In genomic region chr15:58179741-58180381, GRCh38 we compare ENCODE assay signal across 24 cellular contexts. TPM values are rescaled to one million over a fixed set of nuclear protein-coding genes. Genes with fewer than 3 reads are reported as not detected.
A peak's percentile ranks its signal among the peaks of the same experiment; 100 is the strongest.
DNase-seq lines count a peak whose midpoint lies in the region; ATAC-seq, FAIRE-seq and TF ChIP-seq lines count a peak whose summit lies in the region.
"Had no signal": no experiment of that assay in that cellular context is flagged by ENCODE, and none has a peak within 500 bp of the region (broad histone marks: within the 10 kb centered on the region; RNA-seq: fewer than 3 reads in every experiment).

No MANE protein-coding gene starts in this region.

- H2BK5ac ChIP-seq in IMR-90 (ENCODE audit: low read depth, low read length, poor library complexity, severe bottlenecking): no peak overlapping the region

- no peak for TF ChIP-seq POLR2A in IMR-90 (IDR thresholded peaks at IDR 0.05; ENCODE audit: low read depth, low read length)

- no peaks in the 10 kb centered on the region for H3K79me2 ChIP-seq in astrocyte (ENCODE audit: insufficient read depth, low read length)
- H3K79me2 ChIP-seq in PC-9 (ENCODE audit: low read depth): no peaks in the 10 kb centered on the region

- H4K91ac ChIP-seq in IMR-90 (ENCODE audit: insufficient read depth, low read depth, low read length): no peak overlapping the region

- H3K9me3 ChIP-seq in IMR-90 (ENCODE audit: control insufficient read depth, insufficient read depth, low read length) (no peaks in the 10 kb centered on the region), astrocyte (ENCODE audit: insufficient read depth, low read depth, low read length) (no peaks in the 10 kb centered on the region), PC-9 (ENCODE audit: insufficient read depth, low read depth) (no peaks in the 10 kb centered on the region)
- H3K9me3 ChIP-seq: tibial artery had no signal

- H3K27me3 ChIP-seq in IMR-90 (ENCODE audit: control insufficient read depth, insufficient read depth, low read length): peaks cover 8% of the 10 kb centered on the region
- peaks cover 11% of the 10 kb centered on the region for H3K27me3 ChIP-seq in astrocyte (ENCODE audit: insufficient read depth, low read length)
- no peaks in the 10 kb centered on the region for H3K27me3 ChIP-seq in PC-9 (ENCODE audit: insufficient read depth, low read depth)

- 100% methylated on average over 1 of the region's 8 CpGs; no CpG with 5 or more reads in 1 of the 2 experiments for WGBS in IMR-90 (ENCODE audit: extremely low coverage in 2 of 2, insufficient read length in 1 of 2), 2 experiments

- no peak overlapping the region for H4K5ac ChIP-seq in IMR-90 (ENCODE audit: low read depth, low read length)

- no peak overlapping the region for H3K18ac ChIP-seq in IMR-90 (ENCODE audit: low read depth, low read length)

- no peak overlapping the region for H2AK5ac ChIP-seq in IMR-90 (ENCODE audit: low read depth, low read length)

- no peak overlapping the region for H3K4me3 Mint-ChIP-seq in astrocyte (ENCODE audit: unreplicated experiment)
- H3K4me3 Mint-ChIP-seq: activated CD4-positive, alpha-beta T cell treated with anti-CD3 and anti-CD28 coated beads for 36 hours; endodermal cell; stimulated activated naive B cell treated with anti-CD40 and anti-IgM and Interleukin-4, amounts not matched to agents 10 μg/mL and 1 μg/mL and 100 μg/mL, for 72 hours had no signal

- dilution Hi-C loops in IMR-90 (cut with HindIII; ENCODE audit: low sequenced_read_pairs, unreplicated experiment): no loop called here

- H3K27ac ChIP-seq in IMR-90 (ENCODE audit: insufficient read depth, low read length) (no peak overlapping the region), astrocyte (ENCODE audit: low read depth, low read length) (peak overlapping the region; percentile 13), PC-9 (no peak overlapping the region)
- H3K27ac ChIP-seq: C4-2B, SK-N-MC, tibial artery had no signal

- H3K56ac ChIP-seq in IMR-90 (ENCODE audit: extremely low read depth, insufficient read depth, low read length): no peak overlapping the region

- H2BK20ac ChIP-seq in IMR-90 (ENCODE audit: low read depth, low read length): no peak overlapping the region

- no peaks in the 10 kb centered on the region for H4K20me1 ChIP-seq in IMR-90 (ENCODE audit: insufficient read depth, low read length)
- H4K20me1 ChIP-seq in astrocyte (ENCODE audit: insufficient read depth, low read length): no peaks in the 10 kb centered on the region
- H4K20me1 ChIP-seq in PC-9 (ENCODE audit: insufficient read depth): no peaks in the 10 kb centered on the region

- no peaks in the 10 kb centered on the region for H3K9me1 ChIP-seq in IMR-90 (ENCODE audit: insufficient read depth, low read length)

- H2BK15ac ChIP-seq in IMR-90 (ENCODE audit: low read depth, low read length): no peak overlapping the region

- no peaks in the 10 kb centered on the region for H3K36me3 ChIP-seq in IMR-90 (ENCODE audit: control insufficient read depth, insufficient read depth, low read length)
- no peaks in the 10 kb centered on the region for H3K36me3 ChIP-seq in astrocyte (ENCODE audit: insufficient read depth, low read length)
- H3K36me3 ChIP-seq in PC-9 (ENCODE audit: low read depth): no peaks in the 10 kb centered on the region
- H3K36me3 ChIP-seq: tibial artery had no signal

- H3K4ac ChIP-seq in IMR-90 (ENCODE audit: low read depth, low read length): no peak overlapping the region

- BruUV-seq in IMR-90 (replicated peaks; lab: Mats Ljungman, UMichigan) (no TSS peak), PC-9 (replicated peaks; lab: Mats Ljungman, UMichigan) (no TSS peak)

- H3K9me3 Mint-ChIP-seq in astrocyte (ENCODE audit: unreplicated experiment): no peaks in the 10 kb centered on the region
- H3K9me3 Mint-ChIP-seq: endodermal cell; stimulated activated naive B cell treated with anti-CD40 and anti-IgM and Interleukin-4, amounts not matched to agents 10 μg/mL and 1 μg/mL and 100 μg/mL, for 72 hours had no signal

- H4K8ac ChIP-seq in IMR-90 (ENCODE audit: low read depth in 2 of 2, low read length in 2 of 2): no peak overlapping the region

- TF ChIP-seq CTCF in IMR-90 (conservative IDR thresholded peaks at IDR 0.05; ENCODE audit: low read depth, low read length) (no peak), astrocyte (IDR thresholded peaks at IDR 0.05; ENCODE audit: insufficient read depth, low read depth, low read length) (no peak), foreskin fibroblast (IDR thresholded peaks at IDR 0.05; ENCODE audit: low read depth, low read length) (no peak), PC-9 (conservative IDR thresholded peaks at IDR 0.05) (no peak)

- intact Hi-C loops in IMR-90 (cut with micrococcal nuclease) (loop anchor here (5.0 kb wide), 2 partner anchors 428 to 838 kb away; no protein-coding TSS in a partner anchor), PC-9 (cut with micrococcal nuclease; ENCODE audit: unreplicated experiment) (loop anchor here (5.0 kb wide), 2 partner anchors 428 to 838 kb away; no protein-coding TSS in a partner anchor)

- H3K9ac ChIP-seq in IMR-90 (ENCODE audit: low read depth, low read length) (no peak overlapping the region), astrocyte (ENCODE audit: low read length) (no peak overlapping the region)

- H3K4me2 ChIP-seq in IMR-90 (ENCODE audit: low read depth, low read length) (no peak overlapping the region), astrocyte (ENCODE audit: low read length) (peak overlapping the region; percentile 6), PC-9 (no peak overlapping the region)

- no peak overlapping the region for H3K23ac ChIP-seq in IMR-90 (ENCODE audit: low read depth, low read length)

- H3K27ac Mint-ChIP-seq in astrocyte (ENCODE audit: unreplicated experiment): no peak overlapping the region
- H3K27ac Mint-ChIP-seq: activated CD4-positive, alpha-beta T cell treated with anti-CD3 and anti-CD28 coated beads for 36 hours; endodermal cell; stimulated activated naive B cell treated with anti-CD40 and anti-IgM and Interleukin-4, amounts not matched to agents 10 μg/mL and 1 μg/mL and 100 μg/mL, for 72 hours had no signal

- H3K9me2 ChIP-seq in PC-9 (ENCODE audit: insufficient read depth): no peaks in the 10 kb centered on the region

- in situ Hi-C loops in IMR-90 (cut with MboI; ENCODE audit: low sequenced_read_pairs): loop anchor here (10.0 kb wide), 1 partner anchor 315 kb away; no protein-coding TSS in a partner anchor

- CTCF ChIA-PET in IMR-90 (lab: Yijun Ruan, JAX): interaction anchor here (1.1 kb wide), 1 partner anchor 11 kb away, joined by 3 read pairs; no protein-coding TSS in a partner anchor
- CTCF ChIA-PET in PC-9 (lab: Charles Lee): no interaction called here

- H2BK120ac ChIP-seq in IMR-90 (ENCODE audit: low read depth, low read length): no peak overlapping the region

- H3K27me3 Mint-ChIP-seq in astrocyte (ENCODE audit: low read depth, unreplicated experiment): peaks cover 7% of the 10 kb centered on the region

- H3K4me1 ChIP-seq in IMR-90 (ENCODE audit: control insufficient read depth, insufficient read depth, low read length): no peaks in the 10 kb centered on the region
- no peaks in the 10 kb centered on the region for H3K4me1 ChIP-seq in astrocyte (ENCODE audit: insufficient read depth, low read length)
- no peaks in the 10 kb centered on the region for H3K4me1 ChIP-seq in PC-9 (replicated peaks; ENCODE audit: insufficient read depth)
- H3K4me1 ChIP-seq: tibial artery had no signal

- H3K4me3 ChIP-seq in IMR-90 (ENCODE audit: insufficient read depth, low read depth, low read length) (no peak overlapping the region), astrocyte (ENCODE audit: insufficient read depth, low read depth, low read length) (no peak overlapping the region), foreskin fibroblast (ENCODE audit: low read depth in 1 of 2, low read length in 2 of 2) (no peak overlapping the region), PC-9 (no peak overlapping the region)
- H3K4me3 ChIP-seq: SK-N-MC, tibial artery had no signal

- H2AFZ ChIP-seq in IMR-90 (replicated peaks; ENCODE audit: low read length, poor library complexity) (no peak overlapping the region), astrocyte (ENCODE audit: low read depth, low read length) (peak overlapping the region; percentile 28), PC-9 (no peak overlapping the region)

- no peaks in the 10 kb centered on the region for H3F3A ChIP-seq in PC-9 (ENCODE audit: insufficient read depth, low read depth)

- H3K36me3 Mint-ChIP-seq in astrocyte (ENCODE audit: low read depth, unreplicated experiment): no peaks in the 10 kb centered on the region
- H3K36me3 Mint-ChIP-seq: stimulated activated naive B cell treated with anti-CD40 and anti-IgM and Interleukin-4, amounts not matched to agents 10 μg/mL and 1 μg/mL and 100 μg/mL, for 72 hours had no signal

- no peak overlapping the region for H2AK9ac ChIP-seq in IMR-90 (replicated peaks; ENCODE audit: low read depth, low read length, poor library complexity)

- H3K4me1 Mint-ChIP-seq in astrocyte (ENCODE audit: low read depth, unreplicated experiment): no peaks in the 10 kb centered on the region
- H3K4me1 Mint-ChIP-seq: activated CD4-positive, alpha-beta T cell treated with anti-CD3 and anti-CD28 coated beads for 36 hours; stimulated activated naive B cell treated with anti-CD40 and anti-IgM and Interleukin-4, amounts not matched to agents 10 μg/mL and 1 μg/mL and 100 μg/mL, for 72 hours had no signal

- DNase-seq in A172 (ENCODE audit: low spot score): peak; percentile 2
- DNase-seq in IMR-90: peak; percentile 19
- DNase-seq in astrocyte (ENCODE audit: low read depth): peak; percentile 8
- DNase-seq in foreskin fibroblast: peak; percentile 38 to 75
- no peak for DNase-seq in pons (ENCODE audit: low spot score)
- no peak for DNase-seq in DMS 273 (lab: John Stamatoyannopoulos, UW; ENCODE audit: unreplicated experiment)
- DNase-seq in NCI-H1048 (lab: John Stamatoyannopoulos, UW): no peak
- no peak for DNase-seq in PC-9
- DNase-seq: activated CD4-positive, alpha-beta T cell treated with anti-CD3 and anti-CD28 coated beads for 36 hours; activated effector memory CD4-positive, alpha-beta T cell treated with anti-CD3 and anti-CD28 coated beads, Interleukin-2, amount 50 U/mL, for 16 hours; amniotic stem cell; DMS53; endodermal cell; GOT3; left ventricle myocardium superior; MV-4-11; NCI-H2081; NCI-H526 treated with DMSO at 0.1 percent for 48 hours; stimulated activated CD4-positive, alpha-beta T cell treated with anti-CD3 and anti-CD28 coated beads, Interleukin-15, amount 100 ng/mL, for 24 hours; stimulated activated naive B cell treated with anti-CD40 and anti-IgM and Interleukin-4, amounts not matched to agents 10 μg/mL and 1 μg/mL and 100 μg/mL, for 72 hours; tibial artery had no signal

- ATAC-seq in IMR-90 (ENCODE audit: low read depth): no peak
- ATAC-seq: activated CD4-positive, alpha-beta T cell treated with anti-CD3 and anti-CD28 coated beads for 36 hours; left ventricle myocardium superior; stimulated activated naive B cell treated with anti-CD40 and anti-IgM and Interleukin-4, amounts not matched to agents 10 μg/mL and 1 μg/mL and 100 μg/mL, for 72 hours had no signal

- POLR2A ChIA-PET in IMR-90 (lab: Charles Lee; ENCODE audit: unreplicated experiment) (no interaction called here), PC-9 (lab: Charles Lee; ENCODE audit: unreplicated experiment) (no interaction called here)

- H3K14ac ChIP-seq in IMR-90 (replicated peaks; ENCODE audit: low read depth, low read length): no peak overlapping the region

- no peak for FAIRE-seq in astrocyte (lab: Jason Lieb, UNC)
- FAIRE-seq: A204.1 had no signal

- no peaks in the 10 kb centered on the region for H3K79me1 ChIP-seq in IMR-90 (ENCODE audit: low read depth in 1 of 2, low read length in 2 of 2)

- TF ChIP-seq RAD21 in IMR-90 (IDR thresholded peaks at IDR 0.05; ENCODE audit: low read length): no peak

RNA-seq across cellular contexts. Expression of gene AQP9, which starts 41.7 kb away (rescaled TPM):
- not detected in 2 replicates for total RNA-seq in A172 (2014; rRNA removed; shearing (Covaris generic))
- total RNA-seq in IMR-90 (2012; rRNA removed): not detected in 2 replicates
- polyA plus RNA-seq in IMR-90 (2012; rRNA removed): not detected in 2 replicates
- not detected in 2 replicates for polyA plus RNA-seq in IMR-90 (2012; cell fraction: cytosol; rRNA removed)
- polyA plus RNA-seq in IMR-90 (2012; cell fraction: nucleus; rRNA removed; ENCODE audit: low replicate concordance): not detected in 2 replicates
- not detected in 2 replicates for total RNA-seq in astrocyte
- not detected in 2 replicates for total RNA-seq in PC-9 (2021)
- total RNA-seq: endodermal cell had no signal

Comparison
In these comparisons a context has a peak if more than half of its experiments do, and no peak if none do; other contexts are left out.
1. DNase-seq: peak in A172 (single experiment), IMR-90 (single experiment), astrocyte (single experiment) and foreskin fibroblast (2 of 2); none in pons (single experiment), DMS 273 (single experiment), NCI-H1048 (single experiment) and PC-9 (0 of 2).